ENCODE assay signal across 8 cellular contexts in the genomic region with DNA sequence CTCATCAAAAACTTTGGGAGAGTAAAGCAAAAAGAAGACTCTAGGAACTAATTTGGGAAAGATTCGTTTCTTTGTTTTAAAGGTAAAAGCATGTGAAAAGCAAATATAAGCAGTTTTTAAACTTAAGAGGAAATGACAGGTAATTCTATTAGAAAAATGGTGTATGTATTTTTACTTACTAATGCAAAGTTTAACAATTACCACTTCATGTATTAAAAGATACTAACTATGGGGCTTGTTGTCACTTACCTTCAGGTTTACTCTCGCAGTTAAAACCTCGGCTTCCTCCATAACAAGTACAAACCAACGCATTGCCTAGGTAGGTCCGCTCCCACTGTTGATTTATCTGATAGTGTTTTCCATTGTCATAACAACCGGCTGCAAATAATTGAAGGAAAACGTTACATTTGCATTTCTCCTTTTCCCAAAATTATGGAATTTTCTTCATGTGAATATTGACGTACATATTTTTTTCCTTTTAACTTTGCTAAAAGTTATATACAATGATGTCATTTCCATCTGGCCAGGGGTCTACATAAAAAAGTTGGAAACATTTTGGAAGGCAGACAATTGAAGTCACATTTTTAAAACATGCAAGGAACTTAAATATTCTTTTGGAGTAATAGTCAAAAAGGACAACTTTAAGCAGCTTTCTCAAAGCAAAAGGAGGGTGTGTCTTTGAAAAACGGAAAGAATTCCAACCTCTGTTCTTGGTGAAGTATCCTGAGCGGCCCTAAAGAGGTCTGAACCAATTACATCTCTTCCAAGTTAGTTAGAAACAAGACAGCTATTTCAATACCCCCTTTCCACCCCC. TPM values are rescaled to one million over a fixed set of nuclear protein-coding genes. Genes with fewer than 3 reads are reported as not detected.
DNase-seq lines count a peak whose midpoint lies in the region; ATAC-seq and TF ChIP-seq lines count a peak whose summit lies in the region.

No MANE protein-coding gene starts in this region.

- H3K9ac ChIP-seq in DND-41 (ENCODE audit: low read depth, low read length) (no peak overlapping the region), SK-N-MC (ENCODE audit: insufficient read length) (peak overlapping the region; percentile 74)

- 9 to 16% (median 11%) methylated on average over 10 of the region's 10 CpGs for WGBS in ovary, 3 donors
- WGBS in lower leg skin, 2 donors: 35 to 46% methylated on average over 10 of the region's 10 CpGs

- no peak for TF ChIP-seq EP300 in ovary (IDR thresholded peaks at IDR 0.05)

- H3K4me3 ChIP-seq in DND-41 (ENCODE audit: low read depth in 1 of 2, low read length in 2 of 2): 0 out of 4 replicates have a peak overlapping the region, but pooled peaks of 1 of the 2 experiments have one; percentile 74
- H3K4me3 ChIP-seq in SK-N-MC: peak overlapping the region; percentile 82
- H3K4me3 ChIP-seq in fibroblast of mammary gland (ENCODE audit: control insufficient read depth, low read depth, low read length): peak overlapping the region; percentile 81
- peak overlapping the region; percentile 78 for H3K4me3 ChIP-seq in ovary
- H3K4me3 ChIP-seq in lower leg skin (ENCODE audit: low read depth, poor library complexity, severe bottlenecking): no peak overlapping the region

- no peak overlapping the region for H3K27ac ChIP-seq in DND-41 (ENCODE audit: low read length)
- no peak overlapping the region for H3K27ac ChIP-seq in SK-N-MC
- peak overlapping the region in 1 of 2 donors; percentile 92 for H3K27ac ChIP-seq in ovary

- TF ChIP-seq CTCF in DND-41 (IDR thresholded peaks at IDR 0.05; ENCODE audit: borderline replicate concordance, extremely low read depth, low read length, poor library complexity, severe bottlenecking) (no peak), fibroblast of mammary gland (conservative IDR thresholded peaks at IDR 0.05; ENCODE audit: control insufficient read depth, insufficient read depth, low read depth, low read length) (no peak), ovary (IDR thresholded peaks at IDR 0.05) (no peak), lower leg skin (IDR thresholded peaks at IDR 0.05) (no peak)

- H3K36me3 ChIP-seq in DND-41 (ENCODE audit: insufficient read depth, low read length): no peaks in the 10 kb centered on the region
- H3K36me3 ChIP-seq in SK-N-MC (ENCODE audit: insufficient read depth, low read length): peaks cover 35% of the 10 kb centered on the region
- no peaks in the 10 kb centered on the region for H3K36me3 ChIP-seq in ovary

- intact Hi-C loops in ovary (cut with DNase I): loop anchor here in 1 of 4 donors (10.0 kb wide), 1 partner anchor 1230 kb away; no protein-coding TSS in a partner anchor
- intact Hi-C loops in lower leg skin (cut with DNase I; ENCODE audit: low total_unique reads): no loop called here

- no peaks in the 10 kb centered on the region for H4K20me1 ChIP-seq in DND-41 (ENCODE audit: insufficient read depth, low read length)

- no peaks in the 10 kb centered on the region for H3K9me3 ChIP-seq in DND-41 (ENCODE audit: insufficient read depth, low read length, severe bottlenecking)
- no peaks in the 10 kb centered on the region for H3K9me3 ChIP-seq in SK-N-MC (ENCODE audit: low read depth, low read length)
- no peaks in the 10 kb centered on the region for H3K9me3 ChIP-seq in ovary

- DNase-seq in DND-41: no peak
- no peak for DNase-seq in SK-N-MC (ENCODE audit: low read depth, low spot score)
- DNase-seq in fibroblast of mammary gland (ENCODE audit: low read depth): peak; percentile 25
- no peak for DNase-seq in ovary
- DNase-seq in retina: no peak
- DNase-seq in T1000 (lab: John Stamatoyannopoulos, UW): no peak
- DNase-seq in hippocampal formation (lab: John Stamatoyannopoulos, UW): no peak
- DNase-seq in lower leg skin (ENCODE audit: low spot score in 2 of 2): no peak

- H3K4me2 ChIP-seq in DND-41 (ENCODE audit: insufficient read depth, low read length): peak overlapping the region; percentile 95; the same call in 1 of the 2 replicates

- H3K4me1 ChIP-seq in DND-41 (ENCODE audit: insufficient read depth, low read length) (peaks cover 19% of the 10 kb centered on the region), ovary (ENCODE audit: insufficient read depth) (no peaks in the 10 kb centered on the region)

- H2AFZ ChIP-seq in DND-41 (ENCODE audit: low read depth, low read length): no peak overlapping the region

- H3K27me3 ChIP-seq in DND-41 (ENCODE audit: insufficient read depth, low read length, poor library complexity) (peaks cover 27% of the 10 kb centered on the region), ovary (no peaks in the 10 kb centered on the region)

- H3K79me2 ChIP-seq in DND-41 (ENCODE audit: insufficient read depth, low read length): no peaks in the 10 kb centered on the region

- no peak for TF ChIP-seq POLR2A in ovary (IDR thresholded peaks at IDR 0.05)
- no peak for TF ChIP-seq POLR2A in lower leg skin (IDR thresholded peaks at IDR 0.05)

- no peak for ATAC-seq in DND-41 (ENCODE audit: insufficient read depth, low read depth)

RNA-seq across cellular contexts. Expression of a gene that starts 1.2 kb away (rescaled TPM):
- total RNA-seq in ovary: 100 to 1,000 TPM in 6 of 7 donors, 10 to 100 TPM in 1; 96.3 to 438 (median 208) TPM
- 100 to 1,000 TPM; 550 to 979 TPM for polyA plus RNA-seq in ovary
- 100 to 1,000 TPM in 1 of 4 donors, 10 to 100 TPM in 3; 38.2 to 149 (median 52.8) TPM for total RNA-seq in lower leg skin
